19 cellular contexts compared by ENCODE assay signal in the genomic region with DNA sequence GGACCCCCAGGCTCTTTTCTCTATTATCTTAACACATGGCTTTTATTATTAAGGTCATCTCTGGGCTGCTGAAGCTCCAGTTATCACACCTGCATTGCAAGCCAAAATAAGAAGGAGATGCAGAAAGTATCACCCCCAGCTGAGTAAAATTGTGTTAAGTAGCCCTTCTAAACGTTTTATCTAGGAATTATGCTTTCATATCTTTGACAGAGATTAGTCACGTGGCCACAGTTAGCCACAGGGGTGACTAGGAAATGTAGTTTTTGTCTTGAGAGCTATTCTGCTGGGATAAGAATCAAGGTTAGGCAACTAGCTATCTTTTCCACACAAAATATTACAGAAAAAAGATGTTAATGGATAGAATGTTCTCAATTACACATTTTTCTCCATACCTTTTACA.
A peak's percentile ranks its signal among the peaks of the same experiment; 100 is the strongest.
DNase-seq lines count a peak whose midpoint lies in the region; FAIRE-seq and TF ChIP-seq lines count a peak whose summit lies in the region.
"Had no signal": no experiment of that assay in that cellular context is flagged by ENCODE, and none has a peak within 500 bp of the region (broad histone marks: within the 10 kb centered on the region; RNA-seq: fewer than 3 reads in every experiment).

No MANE protein-coding gene starts in this region.

- no peak overlapping the region for H2AFZ ChIP-seq in mammary epithelial cell (ENCODE audit: low read depth, low read length)

- H4K20me1 ChIP-seq in mammary epithelial cell (ENCODE audit: insufficient read depth, low read length): no peaks in the 10 kb centered on the region

- POLR2A ChIA-PET in MCF 10A (lab: Yijun Ruan, JAX): interaction anchor here (0.7 to 1.1 kb wide), 2 partner anchors 51 to 54 kb away, joined by 3 to 6 read pairs; no protein-coding TSS in a partner anchor
- POLR2A ChIA-PET in CD4-positive, alpha-beta memory T cell (lab: Charles Lee; ENCODE audit: partially characterized antibody): no interaction called here

- H3K27ac Mint-ChIP-seq in MCF 10A (ENCODE audit: low read depth, unreplicated experiment): no peak overlapping the region
- no peak overlapping the region for H3K27ac Mint-ChIP-seq in CD4-positive, alpha-beta memory T cell
- H3K27ac Mint-ChIP-seq: CD8-positive, alpha-beta T cell; T-helper 2 cell treated with Interferon-gamma antibody and Interleukin-4, amounts not matched to agents 5 μg/mL and 100 μg/mL, for 36 hours had no signal

- H3K27me3 ChIP-seq in mammary epithelial cell (ENCODE audit: insufficient read depth, low read length): no peaks in the 10 kb centered on the region
- no peaks in the 10 kb centered on the region for H3K27me3 ChIP-seq in small intestine (ENCODE audit: control insufficient read depth in 2 of 2, insufficient read depth in 2 of 2, low read length in 2 of 2)
- no peaks in the 10 kb centered on the region for H3K27me3 ChIP-seq in CD4-positive, alpha-beta memory T cell (ENCODE audit: insufficient read depth, low read length)
- H3K27me3 ChIP-seq in thyroid gland: no peaks in the 10 kb centered on the region

- TF ChIP-seq POLR2A in thyroid gland (IDR thresholded peaks at IDR 0.05): no peak

- no peaks in the 10 kb centered on the region for H3K79me2 ChIP-seq in mammary epithelial cell (ENCODE audit: insufficient read depth, low read length)

- dilution Hi-C loops in mammary epithelial cell (cut with HindIII; ENCODE audit: low sequenced_read_pairs): loop anchor here (5.0 kb wide), 1 partner anchor 49 kb away; no protein-coding TSS in a partner anchor

- no peak overlapping the region for H3K4me3 Mint-ChIP-seq in MCF 10A (ENCODE audit: unreplicated experiment)
- H3K4me3 Mint-ChIP-seq in CD4-positive, alpha-beta memory T cell: no peak overlapping the region
- H3K4me3 Mint-ChIP-seq: CD8-positive, alpha-beta T cell; T-helper 2 cell treated with Interferon-gamma antibody and Interleukin-4, amounts not matched to agents 5 μg/mL and 100 μg/mL, for 36 hours had no signal

- peaks cover 35% of the 10 kb centered on the region for H3K4me1 Mint-ChIP-seq in MCF 10A (ENCODE audit: insufficient read depth, unreplicated experiment)
- H3K4me1 Mint-ChIP-seq in CD4-positive, alpha-beta memory T cell: peaks cover 17 to 20% (median 19%) of the 10 kb centered on the region in 4 donors

- intact Hi-C loops in MCF 10A (cut with micrococcal nuclease): no loop called here
- intact Hi-C loops in mammary epithelial cell (cut with micrococcal nuclease): no loop called here
- intact Hi-C loops in CD4-positive, alpha-beta memory T cell (cut with micrococcal nuclease): no loop called here
- intact Hi-C loops in thyroid gland (cut with DNase I): no loop called here

- H3K4me1 ChIP-seq in mammary epithelial cell (ENCODE audit: insufficient read depth, low read length): peaks cover 19% of the 10 kb centered on the region
- peaks cover 0 to 2% of the 10 kb centered on the region in 2 donors for H3K4me1 ChIP-seq in small intestine (ENCODE audit: control insufficient read depth in 2 of 2, insufficient read depth in 1 of 2, low read depth in 1 of 2, low read length in 1 of 2)
- H3K4me1 ChIP-seq in CD4-positive, alpha-beta memory T cell (ENCODE audit: insufficient read depth, low read length): peaks cover 23% of the 10 kb centered on the region
- peaks cover 10% of the 10 kb centered on the region in 2 donors for H3K4me1 ChIP-seq in thyroid gland

- H3K36me3 Mint-ChIP-seq in MCF 10A (ENCODE audit: insufficient read depth, unreplicated experiment): no peaks in the 10 kb centered on the region
- H3K36me3 Mint-ChIP-seq in CD4-positive, alpha-beta memory T cell: no peaks in the 10 kb centered on the region
- H3K36me3 Mint-ChIP-seq: CD8-positive, alpha-beta T cell had no signal

- no TSS peak for BruUV-seq in MCF 10A (replicated peaks; lab: Mats Ljungman, UMichigan)
- no TSS peak for BruUV-seq in mammary epithelial cell (replicated peaks; lab: Mats Ljungman, UMichigan)

- H3K4me3 ChIP-seq in mammary epithelial cell (replicated peaks in 1 of 3; ENCODE audit: insufficient read depth in 1 of 3, low read depth in 2 of 3, low read length in 3 of 3) (no peak overlapping the region), small intestine (ENCODE audit: low read depth in 1 of 2, low read length in 2 of 2) (no peak overlapping the region), thyroid gland (replicated peaks in 1 of 3) (no peak overlapping the region)
- H3K4me3 ChIP-seq in CD4-positive, alpha-beta memory T cell (ENCODE audit: low read length in 2 of 2): no peak overlapping the region

- H3K27me3 Mint-ChIP-seq in MCF 10A (ENCODE audit: insufficient read depth, unreplicated experiment): no peaks in the 10 kb centered on the region
- H3K27me3 Mint-ChIP-seq in CD4-positive, alpha-beta memory T cell: no peaks in the 10 kb centered on the region

- no peak for FAIRE-seq in small intestine (lab: Jason Lieb, UNC)

- CTCF ChIA-PET in MCF 10A (lab: Yijun Ruan, JAX) (interaction anchor here (0.9 to 1.1 kb wide), 2 partner anchors 38 to 219 kb away, joined by 3 read pairs; no protein-coding TSS in a partner anchor), mammary epithelial cell (lab: Charles Lee; ENCODE audit: low non-redundant PET) (no interaction called here)
- CTCF ChIA-PET in CD4-positive, alpha-beta memory T cell (lab: Charles Lee; ENCODE audit: partially characterized antibody): interaction anchor here (1.7 kb wide), 1 partner anchor 9 kb away, joined by 5 read pairs; no protein-coding TSS in a partner anchor

- H3K27ac ChIP-seq in mammary epithelial cell (ENCODE audit: insufficient read depth, low read depth, low read length): no peak overlapping the region
- no peak overlapping the region for H3K27ac ChIP-seq in small intestine (ENCODE audit: low read depth in 1 of 2, low read length in 1 of 2)
- H3K27ac ChIP-seq in CD4-positive, alpha-beta memory T cell (ENCODE audit: low read depth, low read length): no peak overlapping the region
- no peak overlapping the region for H3K27ac ChIP-seq in thyroid gland

- no peak overlapping the region for H3K4me2 ChIP-seq in mammary epithelial cell (ENCODE audit: insufficient read depth, low read depth, low read length)

- no peak overlapping the region for H3K9ac ChIP-seq in mammary epithelial cell (ENCODE audit: insufficient read depth, low read length)

- DNase-seq in MCF 10A (ENCODE audit: unreplicated experiment) (peak; percentile 26), mammary epithelial cell (no peak), NCI-H226 (peak; percentile 37), amniotic epithelial cell (ENCODE audit: low read depth) (peak; percentile 69), small intestine (peak; percentile 34), kidney tubule cell (ENCODE audit: low spot score) (no peak), thyroid gland (no peak)
- DNase-seq in CD4-positive, alpha-beta memory T cell: no peak
- DNase-seq: activated CD4-positive, alpha-beta T cell treated with anti-CD3 and anti-CD28 coated beads for 4 hours; activated CD8-positive, alpha-beta memory T cell treated with anti-CD3 and anti-CD28 coated beads, Interleukin-2, amount 50 U/mL, for 4 hours; activated gamma-delta T cell; CD8-positive, alpha-beta T cell; KBM-7; left ventricle myocardium superior; NCI-H146; NCI-H345; SIG-M5; stimulated activated CD4-positive, alpha-beta T cell treated with anti-CD3 and anti-CD28 coated beads, Interleukin-2, amount 100 ng/mL, for 48 hours had no signal

- in situ Hi-C loops in mammary epithelial cell (cut with MboI; ENCODE audit: low sequenced_read_pairs in 2 of 2): no loop called here

- H3K36me3 ChIP-seq in mammary epithelial cell (ENCODE audit: insufficient read depth, low read length) (no peaks in the 10 kb centered on the region), small intestine (ENCODE audit: control insufficient read depth in 2 of 2, insufficient read depth in 2 of 2, low read length in 2 of 2) (no peaks in the 10 kb centered on the region), thyroid gland (no peaks in the 10 kb centered on the region)
- no peaks in the 10 kb centered on the region for H3K36me3 ChIP-seq in CD4-positive, alpha-beta memory T cell (ENCODE audit: insufficient read depth, low read length)

- 22% methylated on average over 2 of the region's 2 CpGs for WGBS in mammary epithelial cell (ENCODE audit: low coverage, missing lambda C conversion rate)
- WGBS in small intestine, 3 donors: 3 to 26% (median 5%) methylated on average over 2 of the region's 2 CpGs
- WGBS in thyroid gland, 2 donors: 34 to 46% methylated on average over 2 of the region's 2 CpGs

- no peaks in the 10 kb centered on the region for H3K9me3 Mint-ChIP-seq in MCF 10A (ENCODE audit: unreplicated experiment)
- no peaks in the 10 kb centered on the region for H3K9me3 Mint-ChIP-seq in CD4-positive, alpha-beta memory T cell
- H3K9me3 Mint-ChIP-seq: CD8-positive, alpha-beta T cell; T-helper 2 cell treated with Interferon-gamma antibody and Interleukin-4, amounts not matched to agents 5 μg/mL and 100 μg/mL, for 36 hours had no signal

- TF ChIP-seq CTCF in MCF 10A (IDR thresholded peaks at IDR 0.05; ENCODE audit: unreplicated experiment) (no peak), mammary epithelial cell (conservative IDR thresholded peaks at IDR 0.05 in 1 of 2, IDR thresholded peaks at IDR 0.05 in 1 of 2; ENCODE audit: extremely low read depth in 1 of 2, insufficient read depth in 1 of 2, low read depth in 1 of 2, low read length in 2 of 2) (no peak), thyroid gland (IDR thresholded peaks at IDR 0.05) (no peak)

- H3K9me3 ChIP-seq in mammary epithelial cell (replicated peaks; ENCODE audit: insufficient read depth, low read length) (no peaks in the 10 kb centered on the region), small intestine (ENCODE audit: control insufficient read depth, low read depth) (no peaks in the 10 kb centered on the region), thyroid gland (no peaks in the 10 kb centered on the region)
- no peaks in the 10 kb centered on the region for H3K9me3 ChIP-seq in CD4-positive, alpha-beta memory T cell (ENCODE audit: control insufficient read depth in 1 of 2, low read length in 2 of 2)

Comparison
In these comparisons a context has a peak if more than half of its experiments do, and no peak if none do; other contexts are left out.
1. DNase-seq: peak in MCF 10A (single experiment), NCI-H226 (single experiment), amniotic epithelial cell (single experiment) and small intestine (single experiment); none in mammary epithelial cell (single experiment), kidney tubule cell (single experiment), CD4-positive, alpha-beta memory T cell (0 of 5) and thyroid gland (0 of 2).